ENCODE assay signal across 19 cellular contexts in the genomic region with DNA sequence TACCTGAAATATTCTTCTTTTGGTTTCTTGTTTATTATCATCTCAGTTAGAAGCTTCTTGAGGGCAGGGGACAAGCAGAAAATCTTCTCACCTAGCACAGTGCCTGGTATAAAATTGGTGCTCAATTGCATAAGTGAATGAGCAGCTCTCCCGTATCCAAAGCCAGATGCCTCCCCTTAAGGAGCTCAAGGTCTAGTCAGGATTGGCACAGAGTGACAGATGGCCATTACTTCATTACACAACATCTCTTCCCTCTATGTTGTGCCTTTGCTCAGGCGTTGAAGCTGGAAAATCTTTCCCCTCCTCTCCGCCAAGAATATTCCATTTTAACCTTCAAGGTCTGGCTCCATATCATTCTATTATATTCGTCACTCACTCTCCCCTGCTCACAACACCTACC.
A peak's percentile ranks its signal among the peaks of the same experiment; 100 is the strongest.
DNase-seq lines count a peak whose midpoint lies in the region; ATAC-seq and TF ChIP-seq lines count a peak whose summit lies in the region.
"Had no signal": no experiment of that assay in that cellular context is flagged by ENCODE, and none has a peak within 500 bp of the region (broad histone marks: within the 10 kb centered on the region; RNA-seq: fewer than 3 reads in every experiment).

No MANE protein-coding gene starts in this region.

- no peaks in the 10 kb centered on the region for H3K27me3 Mint-ChIP-seq in stimulated activated memory B cell treated with anti-CD40 and anti-IgM and Interleukin-4, amounts not matched to agents 10 μg/mL and 1 μg/mL and 100 μg/mL, for 72 hours
- H3K27me3 Mint-ChIP-seq: B cell had no signal

- H3K27ac ChIP-seq in WERI-Rb-1 = peak overlapping the region; percentile 73
- H3K27ac ChIP-seq: A549, GM23248 had no signal

- no peak for ATAC-seq in stimulated activated effector memory CD8-positive, alpha-beta T cell treated with anti-CD3 and anti-CD28 coated beads, Interleukin-12 subunit alpha, Interleukin-12 subunit beta, amount 100 ng/mL, for 72 hours
- no peak for ATAC-seq in HG03457 (IDR thresholded peaks at IDR 0.05; ENCODE audit: unreplicated experiment)
- no peak for ATAC-seq in stimulated activated memory B cell treated with anti-CD40 and anti-IgM and Interleukin-4, amounts not matched to agents 10 μg/mL and 1 μg/mL and 100 μg/mL, for 72 hours
- ATAC-seq: A549 had no signal

- no peak for TF ChIP-seq CTCF in WERI-Rb-1 (IDR thresholded peaks at IDR 0.05; ENCODE audit: low read depth, low read length)

- peaks cover 7% of the 10 kb centered on the region for H3K36me3 ChIP-seq in WERI-Rb-1

- peaks cover 6% of the 10 kb centered on the region for H3K9me3 ChIP-seq in WERI-Rb-1 (ENCODE audit: severe bottlenecking)
- H3K9me3 ChIP-seq: A549, SK-N-SH had no signal

- H3K36me3 Mint-ChIP-seq in stimulated activated effector memory CD8-positive, alpha-beta T cell treated with anti-CD3 and anti-CD28 coated beads, Interleukin-12 subunit alpha, Interleukin-12 subunit beta, amount 100 ng/mL, for 72 hours = no peaks in the 10 kb centered on the region
- no peaks in the 10 kb centered on the region for H3K36me3 Mint-ChIP-seq in stimulated activated memory B cell treated with anti-CD40 and anti-IgM and Interleukin-4, amounts not matched to agents 10 μg/mL and 1 μg/mL and 100 μg/mL, for 72 hours
- H3K36me3 Mint-ChIP-seq: CD14-positive monocyte had no signal

- peaks cover 11% of the 10 kb centered on the region for H3K4me1 Mint-ChIP-seq in stimulated activated effector memory CD8-positive, alpha-beta T cell treated with anti-CD3 and anti-CD28 coated beads, Interleukin-12 subunit alpha, Interleukin-12 subunit beta, amount 100 ng/mL, for 72 hours
- peaks cover 15% of the 10 kb centered on the region for H3K4me1 Mint-ChIP-seq in stimulated activated memory B cell treated with anti-CD40 and anti-IgM and Interleukin-4, amounts not matched to agents 10 μg/mL and 1 μg/mL and 100 μg/mL, for 72 hours

- H3K9me3 Mint-ChIP-seq in stimulated activated effector memory CD8-positive, alpha-beta T cell treated with anti-CD3 and anti-CD28 coated beads, Interleukin-12 subunit alpha, Interleukin-12 subunit beta, amount 100 ng/mL, for 72 hours = no peaks in the 10 kb centered on the region
- H3K9me3 Mint-ChIP-seq in stimulated activated memory B cell treated with anti-CD40 and anti-IgM and Interleukin-4, amounts not matched to agents 10 μg/mL and 1 μg/mL and 100 μg/mL, for 72 hours = no peaks in the 10 kb centered on the region
- H3K9me3 Mint-ChIP-seq: H9, HFFc6 had no signal

- H3K4me3 Mint-ChIP-seq in stimulated activated effector memory CD8-positive, alpha-beta T cell treated with anti-CD3 and anti-CD28 coated beads, Interleukin-12 subunit alpha, Interleukin-12 subunit beta, amount 100 ng/mL, for 72 hours = no peak overlapping the region
- H3K4me3 Mint-ChIP-seq in stimulated activated memory B cell treated with anti-CD40 and anti-IgM and Interleukin-4, amounts not matched to agents 10 μg/mL and 1 μg/mL and 100 μg/mL, for 72 hours = no peak overlapping the region
- H3K4me3 Mint-ChIP-seq: CD14-positive monocyte, H9, HFFc6 had no signal

- no peak overlapping the region for H3K4me3 ChIP-seq in WERI-Rb-1 (ENCODE audit: low read depth, low read length)
- H3K4me3 ChIP-seq: A549, GM23248 had no signal

- no peaks in the 10 kb centered on the region for H3K27me3 ChIP-seq in WERI-Rb-1 (ENCODE audit: insufficient read depth, low read depth, severe bottlenecking)

- peak; percentile 63 for DNase-seq in DMS 273 treated with DMSO at 0.1 percent for 48 hours (lab: John Stamatoyannopoulos, UW)
- peak; percentile 36 to 73 for DNase-seq in NCI-H446 (lab: John Stamatoyannopoulos, UW)
- DNase-seq in WERI-Rb-1 = peak; percentile 67
- DNase-seq in stimulated activated effector memory CD8-positive, alpha-beta T cell treated with anti-CD3 and anti-CD28 coated beads, Interleukin-12 subunit alpha, Interleukin-12 subunit beta, amount 100 ng/mL, for 72 hours (ENCODE audit: low spot score in 2 of 2) = no peak
- no peak for DNase-seq in MV-4-11 (lab: John Stamatoyannopoulos, UW)
- DNase-seq: DND-41, GM23248, H9, HFFc6, NCI-H1092 treated with DMSO at 0.1 percent for 48 hours, NCI-H2081 treated with DMSO at 0.1 percent for 48 hours, NCI-H510A treated with DMSO at 0.1 percent for 48 hours, SIG-M5, SK-N-SH had no signal

- peak overlapping the region; percentile 13 for H3K27ac Mint-ChIP-seq in stimulated activated effector memory CD8-positive, alpha-beta T cell treated with anti-CD3 and anti-CD28 coated beads, Interleukin-12 subunit alpha, Interleukin-12 subunit beta, amount 100 ng/mL, for 72 hours
- H3K27ac Mint-ChIP-seq in stimulated activated memory B cell treated with anti-CD40 and anti-IgM and Interleukin-4, amounts not matched to agents 10 μg/mL and 1 μg/mL and 100 μg/mL, for 72 hours = no peak overlapping the region
- H3K27ac Mint-ChIP-seq: B cell, HFFc6 had no signal

Comparison
In these comparisons a context has a peak if more than half of its experiments do, and no peak if none do; other contexts are left out.
1. DNase-seq: peak in DMS 273 treated with DMSO at 0.1 percent for 48 hours (single experiment), NCI-H446 (2 of 2) and WERI-Rb-1 (single experiment); none in stimulated activated effector memory CD8-positive, alpha-beta T cell treated with anti-CD3 and anti-CD28 coated beads, Interleukin-12 subunit alpha, Interleukin-12 subunit beta, amount 100 ng/mL, for 72 hours (0 of 2) and MV-4-11 (single experiment).